In genomic region chr18:35998967-35999366, GRCh38 we compare ENCODE assay signal across 12 cellular contexts.
DNase-seq lines count a peak whose midpoint lies in the region; ATAC-seq, FAIRE-seq and TF ChIP-seq lines count a peak whose summit lies in the region.
"Had no signal": no experiment of that assay in that cellular context is flagged by ENCODE, and none has a peak within 500 bp of the region (broad histone marks: within the 10 kb centered on the region; RNA-seq: fewer than 3 reads in every experiment).

No MANE protein-coding gene starts in this region.

- no peaks in the 10 kb centered on the region for H3K36me3 ChIP-seq in pancreas

- H3K4me1 ChIP-seq in pancreas, result no peaks in the 10 kb centered on the region

- peak; percentile 47 for ATAC-seq in GM19351 (IDR thresholded peaks at IDR 0.05; ENCODE audit: unreplicated experiment)
- no peak for ATAC-seq in pancreas

- H3K27ac Mint-ChIP-seq in activated naive CD4-positive, alpha-beta T cell treated with anti-CD3 and anti-CD28 coated beads for 36 hours, result no peak overlapping the region

- H3K4me1 Mint-ChIP-seq in activated naive CD4-positive, alpha-beta T cell treated with anti-CD3 and anti-CD28 coated beads for 36 hours (ENCODE audit: low read depth), result no peaks in the 10 kb centered on the region

- CTCF ChIA-PET in activated naive CD4-positive, alpha-beta T cell treated with anti-CD3 and anti-CD28 coated beads for 36 hours (lab: Charles Lee), result interaction anchor here (0.9 to 1.4 kb wide), 3 partner anchors 22 to 32 kb away, joined by 3 to 5 read pairs (median 3); no protein-coding TSS in a partner anchor

- H3K27ac ChIP-seq in pancreas (no peak overlapping the region), coronary artery (no peak overlapping the region)
- H3K27ac ChIP-seq: hepatocyte had no signal

- in situ Hi-C loops in SK-MEL-5 (cut with HindIII; ENCODE audit: low pct_unique_long_range_greater_than_20kb, low sequenced_read_pairs), result no loop called here

- no peaks in the 10 kb centered on the region for H3K36me3 Mint-ChIP-seq in activated naive CD4-positive, alpha-beta T cell treated with anti-CD3 and anti-CD28 coated beads for 36 hours (ENCODE audit: low read depth)

- FAIRE-seq in pancreas (lab: Jason Lieb, UNC), result no peak

- H3K9me3 Mint-ChIP-seq in activated naive CD4-positive, alpha-beta T cell treated with anti-CD3 and anti-CD28 coated beads for 36 hours, result no peaks in the 10 kb centered on the region

- H3K9me3 ChIP-seq in pancreas, result no peaks in the 10 kb centered on the region

- WGBS in pancreas, 2 donors, result 53 to 68% methylated on average over 1 of the region's 1 CpG

- DNase-seq in AML-193 (lab: John Stamatoyannopoulos, UW) (peak; percentile 2 to 36), SK-MEL-5 (ENCODE audit: low read depth, low spot score) (peak; percentile 41), glomerular visceral epithelial cell (ENCODE audit: extremely low spot score) (peak; percentile 5), GOT3 (lab: John Stamatoyannopoulos, UW) (no peak), pancreas (no peak), coronary artery (ENCODE audit: low spot score) (no peak)
- no peak for DNase-seq in activated naive CD4-positive, alpha-beta T cell treated with anti-CD3 and anti-CD28 coated beads for 36 hours
- DNase-seq: activated CD4-positive, alpha-beta T cell treated with anti-CD3 and anti-CD28 coated beads, Interleukin-2, amount 50 U/mL, for 48 hours; NCI-H774; nucleus accumbens had no signal

- H3K27me3 Mint-ChIP-seq in activated naive CD4-positive, alpha-beta T cell treated with anti-CD3 and anti-CD28 coated beads for 36 hours (ENCODE audit: low read depth), result no peaks in the 10 kb centered on the region

- intact Hi-C loops in pancreas (cut with DNase I), result no loop called here
- intact Hi-C loops in activated naive CD4-positive, alpha-beta T cell treated with anti-CD3 and anti-CD28 coated beads for 36 hours (cut with micrococcal nuclease), result no loop called here

- TF ChIP-seq CTCF in pancreas (IDR thresholded peaks at IDR 0.05) (peak in 1 of 4 donors; percentile 22), coronary artery (IDR thresholded peaks at IDR 0.05) (no peak)

- H3K4me3 ChIP-seq in pancreas (no peak overlapping the region), coronary artery (no peak overlapping the region)
- H3K4me3 ChIP-seq: hepatocyte had no signal

- no peaks in the 10 kb centered on the region for H3K27me3 ChIP-seq in pancreas
- H3K27me3 ChIP-seq: hepatocyte had no signal

- H3K4me3 Mint-ChIP-seq in activated naive CD4-positive, alpha-beta T cell treated with anti-CD3 and anti-CD28 coated beads for 36 hours, result no peak overlapping the region

Comparison
In these comparisons a context has a peak if more than half of its experiments do, and no peak if none do; other contexts are left out.
1. DNase-seq: peak in AML-193 (2 of 2), SK-MEL-5 (single experiment) and glomerular visceral epithelial cell (single experiment); none in GOT3 (single experiment), pancreas (0 of 6), activated naive CD4-positive, alpha-beta T cell treated with anti-CD3 and anti-CD28 coated beads for 36 hours (single experiment) and coronary artery (single experiment).